33 cellular contexts compared by ENCODE assay signal in the genomic region with DNA sequence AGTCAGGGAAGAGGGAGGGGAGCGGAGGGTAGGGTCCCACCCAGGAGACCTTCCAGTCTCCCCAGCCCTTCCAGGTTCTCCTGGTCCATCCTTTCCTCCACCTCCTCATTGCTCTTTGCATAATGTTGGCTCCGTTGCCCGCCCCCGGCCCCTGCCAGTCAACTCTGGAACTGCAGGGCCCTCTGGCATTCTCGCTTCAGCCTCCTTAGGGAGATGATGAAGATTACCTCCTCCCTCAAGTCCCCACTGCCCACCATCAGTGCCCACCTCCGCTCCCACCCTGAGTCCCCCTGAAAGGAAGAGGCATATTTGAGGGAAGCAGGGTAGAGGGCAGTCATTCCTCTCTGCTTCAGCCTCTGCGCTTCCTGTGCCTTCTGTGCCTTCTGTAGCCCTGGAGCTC. TPM values are rescaled to one million over a fixed set of nuclear protein-coding genes. Genes with fewer than 3 reads are reported as not detected.
DNase-seq lines count a peak whose midpoint lies in the region; ATAC-seq and TF ChIP-seq lines count a peak whose summit lies in the region.
"Had no signal": no experiment of that assay in that cellular context is flagged by ENCODE, and none has a peak within 500 bp of the region (broad histone marks: within the 10 kb centered on the region; RNA-seq: fewer than 3 reads in every experiment).

No MANE protein-coding gene starts in this region.

- BruUV-seq in A673 (replicated peaks; lab: Mats Ljungman, UMichigan): no TSS peak

- H3K4me3 Mint-ChIP-seq in HFFc6 (no peak overlapping the region), nephron (peak overlapping the region in 2 of 3 experiments; percentile 13)
- H3K4me3 Mint-ChIP-seq: CD8-positive, alpha-beta T cell; effector memory CD8-positive, alpha-beta T cell; stimulated activated naive B cell treated with anti-CD40 and anti-IgM and Interleukin-4, amounts not matched to agents 10 μg/mL and 1 μg/mL and 100 μg/mL, for 72 hours had no signal

- ATAC-seq in HG03039 (IDR thresholded peaks at IDR 0.05; ENCODE audit: unreplicated experiment): no peak
- ATAC-seq in GM21526 (IDR thresholded peaks at IDR 0.05; ENCODE audit: low FRiP score, unreplicated experiment): no peak
- ATAC-seq: activated naive CD4-positive, alpha-beta T cell treated with anti-CD3 and anti-CD28 coated beads, Interleukin-2, amount 50 U/mL, for 72 hours; CD8-positive, alpha-beta T cell; effector memory CD8-positive, alpha-beta T cell; esophagus mucosa; heart left ventricle; left ventricle myocardium superior; stimulated activated naive B cell treated with anti-CD40 and anti-IgM and Interleukin-4, amounts not matched to agents 10 μg/mL and 1 μg/mL and 100 μg/mL, for 72 hours had no signal

- H3K4me1 ChIP-seq in A673 (ENCODE audit: insufficient read depth, low read length, poor library complexity, severe bottlenecking): peaks cover 36% of the 10 kb centered on the region

- intact Hi-C loops in A673 (cut with micrococcal nuclease; ENCODE audit: unreplicated experiment): no loop called here

- H3K9me3 ChIP-seq in A673 (ENCODE audit: low read depth, low read length, poor library complexity, severe bottlenecking): no peaks in the 10 kb centered on the region
- H3K9me3 ChIP-seq: colonic mucosa, heart left ventricle, Peyer's patch, suprapubic skin had no signal

- peaks cover under 1% of the 10 kb centered on the region; the same call in 1 of the 2 replicates for H3K36me3 Mint-ChIP-seq in HFFc6 (ENCODE audit: low read depth)
- peaks cover 24% of the 10 kb centered on the region for H3K36me3 Mint-ChIP-seq in nephron (ENCODE audit: low read depth)
- H3K36me3 Mint-ChIP-seq: activated naive CD4-positive, alpha-beta T cell treated with anti-CD3 and anti-CD28 coated beads, Interleukin-2, amount 50 U/mL, for 72 hours had no signal

- CTCF ChIA-PET in A673 (lab: Charles Lee): no interaction called here

- H3K4me1 Mint-ChIP-seq in HFFc6 (ENCODE audit: low read depth) (peaks cover 18% of the 10 kb centered on the region), nephron (peaks cover 47% of the 10 kb centered on the region)

- H3K27ac Mint-ChIP-seq in HFFc6 (no peak overlapping the region), nephron (peak overlapping the region; percentile 64 to 93 (median 92))
- H3K27ac Mint-ChIP-seq: CD8-positive, alpha-beta T cell; stimulated activated naive B cell treated with anti-CD40 and anti-IgM and Interleukin-4, amounts not matched to agents 10 μg/mL and 1 μg/mL and 100 μg/mL, for 72 hours had no signal

- H3K27me3 ChIP-seq in A673 (replicated peaks; ENCODE audit: insufficient read depth, low read depth, low read length, poor library complexity) (no peaks in the 10 kb centered on the region), brain microvascular endothelial cell (replicated peaks) (no peaks in the 10 kb centered on the region)
- H3K27me3 ChIP-seq: colonic mucosa, heart left ventricle, Peyer's patch, suprapubic skin had no signal

- no peaks in the 10 kb centered on the region for H3K9me3 Mint-ChIP-seq in HFFc6
- H3K9me3 Mint-ChIP-seq in nephron: no peaks in the 10 kb centered on the region
- H3K9me3 Mint-ChIP-seq: activated naive CD4-positive, alpha-beta T cell treated with anti-CD3 and anti-CD28 coated beads, Interleukin-2, amount 50 U/mL, for 72 hours; CD8-positive, alpha-beta T cell; effector memory CD8-positive, alpha-beta T cell; naive B cell; stimulated activated naive B cell treated with anti-CD40 and anti-IgM and Interleukin-4, amounts not matched to agents 10 μg/mL and 1 μg/mL and 100 μg/mL, for 72 hours had no signal

- H3K4me3 ChIP-seq in A673 (ENCODE audit: low read depth, low read length, poor library complexity, severe bottlenecking) (no peak overlapping the region), brain microvascular endothelial cell (ENCODE audit: low read depth, low read length) (no peak overlapping the region)
- H3K4me3 ChIP-seq: colonic mucosa, heart left ventricle, Peyer's patch, suprapubic skin had no signal

- POLR2A ChIA-PET in A673 (lab: Charles Lee; ENCODE audit: low non-redundant PET): no interaction called here

- peaks cover 3% of the 10 kb centered on the region for H3K36me3 ChIP-seq in A673 (ENCODE audit: insufficient read depth, low read length, poor library complexity, severe bottlenecking)
- H3K36me3 ChIP-seq in brain microvascular endothelial cell (replicated peaks): peaks cover 35% of the 10 kb centered on the region

- H3K27ac ChIP-seq in A673 (ENCODE audit: low read depth, low read length, poor library complexity, severe bottlenecking) (no peak overlapping the region), brain microvascular endothelial cell (no peak overlapping the region)
- H3K27ac ChIP-seq: colonic mucosa, heart left ventricle, HL-60, Peyer's patch, suprapubic skin had no signal

- DNase-seq in A673 (ENCODE audit: low spot score) (no peak), HFFc6 (no peak), brain microvascular endothelial cell (no peak), NCI-H2196 (lab: John Stamatoyannopoulos, UW; ENCODE audit: unreplicated experiment) (no peak), NCI-H1436 treated with DMSO at 0.1 percent for 48 hours (lab: John Stamatoyannopoulos, UW) (no peak)
- DNase-seq: 8988T; activated CD4-positive, alpha-beta T cell treated with anti-CD3 and anti-CD28 coated beads, Interleukin-2, amount 50 U/mL, for 1 hour; activated effector memory CD4-positive, alpha-beta T cell treated with Interleukin-2 at 50 U/mL for 16 hours; activated T-cell treated with anti-CD3 and anti-CD28 coated beads, Interleukin-2, amount 50 U/mL, for 1 hour; CD8-positive, alpha-beta T cell; colonic mucosa; effector memory CD8-positive, alpha-beta T cell; GOT3; heart left ventricle; kidney; left ventricle myocardium superior; naive B cell; NCI-H146; NCI-H2107; NCI-H774; occipital lobe; Peyer's patch; SIG-M5; stimulated activated naive B cell treated with anti-CD40 and anti-IgM and Interleukin-4, amounts not matched to agents 10 μg/mL and 1 μg/mL and 100 μg/mL, for 72 hours; T-helper 9 cell had no signal

- in situ Hi-C loops in brain microvascular endothelial cell (cut with HindIII; ENCODE audit: low pct_ligation_motif_present, low sequenced_read_pairs): no loop called here

- peaks cover 1% of the 10 kb centered on the region; the same call in 1 of the 2 replicates for H3K27me3 Mint-ChIP-seq in HFFc6 (ENCODE audit: insufficient read depth)
- no peaks in the 10 kb centered on the region for H3K27me3 Mint-ChIP-seq in nephron (ENCODE audit: low read depth)
- H3K27me3 Mint-ChIP-seq: effector memory CD8-positive, alpha-beta T cell; naive B cell; stimulated activated naive B cell treated with anti-CD40 and anti-IgM and Interleukin-4, amounts not matched to agents 10 μg/mL and 1 μg/mL and 100 μg/mL, for 72 hours had no signal

- TF ChIP-seq CTCF in A673 (conservative IDR thresholded peaks at IDR 0.05; ENCODE audit: low read depth, low read length) (0 out of 2 replicates have a peak, but pooled peaks have one; percentile 12), HFFc6 (IDR thresholded peaks at IDR 0.05) (peak; percentile 38; the same call in 1 of the 2 replicates), brain microvascular endothelial cell (IDR thresholded peaks at IDR 0.05; ENCODE audit: low read depth, low read length, missing control alignments) (peak; percentile 30), nephron (IDR thresholded peaks at IDR 0.05; ENCODE audit: unreplicated experiment in 3 of 3) (no peak)

RNA-seq across cellular contexts. Expression of a gene that starts 8.5 kb away (rescaled TPM):
- 32.0 and 34.2 TPM in 2 replicates for total RNA-seq in A673 (2021)
- 10 to 100 TPM; 38.3 to 55.1 (median 44.7) TPM for total RNA-seq in HFFc6 (2021; fragmentation: NEBNext Ultra II Directional; extraction: Animal tissue kit (Norgen Biotek cat#: 25700))

RNA-seq across cellular contexts. Expression of a gene that starts 8.6 kb away (rescaled TPM):
- 78.8 and 80.4 TPM in 2 replicates for total RNA-seq in A673 (2021)
- 10 to 100 TPM; 50.9 to 64.2 (median 56.0) TPM for total RNA-seq in HFFc6 (2021; fragmentation: NEBNext Ultra II Directional; extraction: Animal tissue kit (Norgen Biotek cat#: 25700))

RNA-seq across cellular contexts. Expression of a gene that starts 22.7 kb away (rescaled TPM):
- not detected in 2 replicates for total RNA-seq in A673 (2021)
- not detected for total RNA-seq in HFFc6 (2021; fragmentation: NEBNext Ultra II Directional; extraction: Animal tissue kit (Norgen Biotek cat#: 25700))
- total RNA-seq: fibroblast of villous mesenchyme, occipital lobe had no signal

Comparison
In these comparisons a context has a peak if more than half of its experiments do, and no peak if none do; other contexts are left out.
1. CTCF ChIP-seq: peak in A673 (single experiment), HFFc6 (single experiment) and brain microvascular endothelial cell (single experiment); none in nephron (0 of 3).